8 cellular contexts compared by ENCODE assay signal in genomic region chr6:71419954-71420692, GRCh38.
DNase-seq lines count a peak whose midpoint lies in the region; ATAC-seq and TF ChIP-seq lines count a peak whose summit lies in the region.

No MANE protein-coding gene starts in this region.

- peaks cover 20 to 30% of the 10 kb centered on the region in 2 donors for H3K4me1 ChIP-seq in gastrocnemius medialis

- H3K9me3 ChIP-seq in AG04450 (ENCODE audit: control insufficient read depth, insufficient read depth, low read length) = no peaks in the 10 kb centered on the region; the same call in none of the 2 replicates
- no peaks in the 10 kb centered on the region for H3K9me3 ChIP-seq in gastrocnemius medialis

- intact Hi-C loops in gastrocnemius medialis (cut with DNase I; ENCODE audit: low total_unique reads) = loop anchor here (2.0 to 5.0 kb wide), 2 partner anchors 33 to 133 kb away; partner anchors contain the start of gene OGFRL1

- DNase-seq in AG04450 (ENCODE audit: low read depth, low spot score) = no peak
- no peak for DNase-seq in astrocyte of the cerebellum (ENCODE audit: low read depth)
- peak; percentile 55 to 71 for DNase-seq in gastrocnemius medialis
- DNase-seq in DMS153 (lab: John Stamatoyannopoulos, UW) = no peak

- H3K27me3 ChIP-seq in AG04450 (ENCODE audit: control insufficient read depth, insufficient read depth, low read length) (no peaks in the 10 kb centered on the region), gastrocnemius medialis (no peaks in the 10 kb centered on the region)

- TF ChIP-seq CTCF in AG04450 (IDR thresholded peaks at IDR 0.05; ENCODE audit: low read depth, low read length) = no peak
- TF ChIP-seq CTCF in astrocyte of the cerebellum (IDR thresholded peaks at IDR 0.05; ENCODE audit: low read depth, low read length, missing control alignments) = peak; percentile 17
- TF ChIP-seq CTCF in gastrocnemius medialis (IDR thresholded peaks at IDR 0.05 in 4 of 5, conservative IDR thresholded peaks at IDR 0.05 in 1 of 5) = peak in 2 of 5 experiments; percentile 40 to 61

- peak in 1 of 2 donors; percentile 33 for TF ChIP-seq POLR2A in gastrocnemius medialis (IDR thresholded peaks at IDR 0.05)

- CTCF ChIA-PET in AG04450 (lab: Charles Lee) = interaction anchor here (1.0 to 2.5 kb wide), 2 partner anchors 76 to 90 kb away, joined by 3 to 12 read pairs; no protein-coding TSS in a partner anchor

- peaks cover 0 to 19% of the 10 kb centered on the region in 2 donors for H3K36me3 ChIP-seq in gastrocnemius medialis

- in situ Hi-C loops in astrocyte of the cerebellum (cut with HindIII; ENCODE audit: low sequenced_read_pairs) = no loop called here
- in situ Hi-C loops in gastrocnemius medialis (cut with MboI; ENCODE audit: low sequenced_read_pairs in 4 of 4) = loop anchor here in 2 of 4 donors (10.0 to 25.0 kb wide), 3 partner anchors 45 to 858 kb away; partner anchors contain the start of genes SDHAF4 (in 1 of the 2) and SMAP1 (in 1 of the 2)

- peak overlapping the region; percentile 11 for H3K27ac ChIP-seq in AG04450 (ENCODE audit: low read depth, low read length)
- peak overlapping the region; percentile 96 to 98 (median 98) for H3K27ac ChIP-seq in gastrocnemius medialis

- ATAC-seq in GM18861 (IDR thresholded peaks at IDR 0.05; ENCODE audit: unreplicated experiment) (peak; percentile 36), HG03280 (IDR thresholded peaks at IDR 0.05; ENCODE audit: unreplicated experiment) (peak; percentile 34), gastrocnemius medialis (peak; percentile 75 to 79), GM18868 (IDR thresholded peaks at IDR 0.05; ENCODE audit: unreplicated experiment) (no peak)

- H3K4me3 ChIP-seq in AG04450 (ENCODE audit: low read depth, low read length) (peak overlapping the region; percentile 84), astrocyte of the cerebellum (ENCODE audit: low read depth, low read length) (peak overlapping the region; percentile 85), iPS-11a (ENCODE audit: low read depth, low read length) (peak overlapping the region; percentile 35), gastrocnemius medialis (peak overlapping the region; percentile 85 to 95 (median 87))

- POLR2A ChIA-PET in AG04450 (lab: Yijun Ruan, JAX) = interaction anchor here (0.8 to 0.9 kb wide), 2 partner anchors 20 to 49 kb away, joined by 3 read pairs; no protein-coding TSS in a partner anchor

Comparison
In these comparisons a context has a peak if more than half of its experiments do, and no peak if none do; other contexts are left out.
1. DNase-seq: peak in gastrocnemius medialis (2 of 2); none in AG04450 (single experiment), astrocyte of the cerebellum (single experiment) and DMS153 (single experiment).
2. H3K4me3 ChIP-seq: peak in every context shown above with its lines; median percentile 87 in gastrocnemius medialis; 85 in astrocyte of the cerebellum; 84 in AG04450; 35 in iPS-11a.